In the genomic region with DNA sequence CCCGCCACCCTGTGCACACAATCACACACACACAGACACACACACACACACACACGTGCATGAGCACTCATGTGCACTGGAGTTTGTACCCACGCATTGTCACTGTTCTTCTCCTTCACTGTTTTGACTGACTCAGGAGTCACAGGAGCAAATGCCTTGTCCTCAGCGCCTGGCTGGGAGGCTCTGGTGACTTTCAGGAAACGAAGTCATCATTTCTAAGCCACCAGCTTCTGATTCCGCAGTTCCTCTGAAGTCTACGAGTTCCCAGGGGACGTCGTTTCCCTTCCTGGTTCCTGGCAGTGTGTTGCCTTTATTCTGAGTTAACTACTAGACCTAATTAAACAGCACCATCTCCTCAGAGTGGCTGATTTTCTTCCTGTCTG, we compare ENCODE assay signal across 20 cellular contexts.
DNase-seq lines count a peak whose midpoint lies in the region; ATAC-seq and TF ChIP-seq lines count a peak whose summit lies in the region.
"Had no signal": no experiment of that assay in that cellular context is flagged by ENCODE, and none has a peak within 500 bp of the region (broad histone marks: within the 10 kb centered on the region; RNA-seq: fewer than 3 reads in every experiment).

No MANE protein-coding gene starts in this region.

- TF ChIP-seq POLR2A in gastrocnemius medialis (IDR thresholded peaks at IDR 0.05) (no peak), Peyer's patch (IDR thresholded peaks at IDR 0.05) (no peak)

- no peak overlapping the region for H3K27ac ChIP-seq in A673 (ENCODE audit: low read depth, low read length, poor library complexity, severe bottlenecking)
- H3K27ac ChIP-seq in HEK293 (ENCODE audit: extremely low read depth, low read depth, low read length): no peak overlapping the region
- H3K27ac ChIP-seq in mesodermal cell (ENCODE audit: low read depth, low read length, severe bottlenecking): peak overlapping the region; percentile 72
- H3K27ac ChIP-seq in gastrocnemius medialis: no peak overlapping the region
- no peak overlapping the region for H3K27ac ChIP-seq in Peyer's patch
- H3K27ac ChIP-seq: esophagus squamous epithelium, left lung had no signal

- 75 to 78% methylated on average over 8 to 9 of the region's 9 CpGs for WGBS in mesodermal cell (ENCODE audit: insufficient coverage in 2 of 2), 2 experiments

- intact Hi-C loops in A673 (cut with micrococcal nuclease; ENCODE audit: unreplicated experiment) (no loop called here), gastrocnemius medialis (cut with DNase I; ENCODE audit: low total_unique reads) (no loop called here)

- H3K9me3 ChIP-seq in A673 (ENCODE audit: low read depth, low read length, poor library complexity, severe bottlenecking): no peaks in the 10 kb centered on the region
- no peaks in the 10 kb centered on the region for H3K9me3 ChIP-seq in HEK293 (ENCODE audit: control insufficient read depth, insufficient read depth, low read depth, low read length)
- no peaks in the 10 kb centered on the region for H3K9me3 ChIP-seq in mesodermal cell (ENCODE audit: control insufficient read depth, low read length)
- no peaks in the 10 kb centered on the region for H3K9me3 ChIP-seq in gastrocnemius medialis
- H3K9me3 ChIP-seq in Peyer's patch: no peaks in the 10 kb centered on the region
- H3K9me3 ChIP-seq: esophagus squamous epithelium, left lung had no signal

- H3K27me3 ChIP-seq in A673 (replicated peaks; ENCODE audit: insufficient read depth, low read depth, low read length, poor library complexity): no peaks in the 10 kb centered on the region
- no peaks in the 10 kb centered on the region for H3K27me3 ChIP-seq in gastrocnemius medialis
- H3K27me3 ChIP-seq in Peyer's patch: no peaks in the 10 kb centered on the region
- H3K27me3 ChIP-seq: left lung had no signal

- H3K36me3 Mint-ChIP-seq in WTC11: no peaks in the 10 kb centered on the region
- H3K36me3 Mint-ChIP-seq: activated naive CD8-positive, alpha-beta T cell treated with anti-CD3 and anti-CD28 coated beads, Interleukin-2, amount 10 ng/mL, durations not matched to agents 7 days and 5 days; natural killer cell treated with Interleukin-12 subunit alpha and Interleukin-12 subunit beta and Interleukin-15 and Interleukin-18, amount 100 ng/mL, for 72 hours had no signal

- no peak overlapping the region for H3K4me3 ChIP-seq in A673 (ENCODE audit: low read depth, low read length, poor library complexity, severe bottlenecking)
- no peak overlapping the region for H3K4me3 ChIP-seq in HEK293 (ENCODE audit: low read depth, low read length)
- H3K4me3 ChIP-seq in mesodermal cell (ENCODE audit: extremely low read depth, insufficient read depth, low read length, poor library complexity, severe bottlenecking): no peak overlapping the region
- no peak overlapping the region for H3K4me3 ChIP-seq in gastrocnemius medialis
- H3K4me3 ChIP-seq in Peyer's patch: no peak overlapping the region
- H3K4me3 ChIP-seq: esophagus squamous epithelium, left lung had no signal

- H3K4me1 Mint-ChIP-seq in WTC11: peaks cover 9% of the 10 kb centered on the region
- H3K4me1 Mint-ChIP-seq: activated T-helper 17 cell treated with anti-CD3 and anti-CD28 coated beads, Interleukin-2, amount 50 U/mL, for 72 hours had no signal

- CTCF ChIA-PET in A673 (lab: Charles Lee) (interaction anchor here (0.5 to 0.6 kb wide), 2 partner anchors 368 to 1150 kb away, joined by 3 read pairs; no protein-coding TSS in a partner anchor), HEK293 (lab: Yijun Ruan, JAX) (no interaction called here), WTC11 (lab: Charles Lee) (no interaction called here)

- no peaks in the 10 kb centered on the region for H3K4me1 ChIP-seq in A673 (ENCODE audit: insufficient read depth, low read length, poor library complexity, severe bottlenecking)
- H3K4me1 ChIP-seq in HEK293 (ENCODE audit: control insufficient read depth, insufficient read depth, low read length): no peaks in the 10 kb centered on the region
- H3K4me1 ChIP-seq in mesodermal cell (ENCODE audit: control insufficient read depth, insufficient read depth, low read length, poor library complexity, severe bottlenecking): peaks cover 40% of the 10 kb centered on the region
- no peaks in the 10 kb centered on the region for H3K4me1 ChIP-seq in gastrocnemius medialis
- no peaks in the 10 kb centered on the region for H3K4me1 ChIP-seq in Peyer's patch
- H3K4me1 ChIP-seq: esophagus squamous epithelium, left lung had no signal

- DNase-seq in A673 (ENCODE audit: low spot score) (peak; percentile 76), WTC11 (ENCODE audit: low spot score) (no peak), gastrocnemius medialis (no peak), Peyer's patch (no peak), HUDEP-2 (lab: John Stamatoyannopoulos, UW; ENCODE audit: unreplicated experiment in 76 of 76) (no peak)
- DNase-seq: activated naive CD8-positive, alpha-beta T cell treated with anti-CD3 and anti-CD28 coated beads, Interleukin-2, amount 10 ng/mL, durations not matched to agents 7 days and 5 days; CD4-positive, alpha-beta T cell; DMS53; effector memory CD4-positive, alpha-beta T cell; esophagus squamous epithelium; GDM1; glutamatergic neuron; left lung; NCI-H1694 treated with DMSO at 0.1 percent for 48 hours; NCI-H748 treated with DMSO at 0.1 percent for 48 hours had no signal

- no peak for TF ChIP-seq CTCF in A673 (conservative IDR thresholded peaks at IDR 0.05; ENCODE audit: low read depth, low read length)
- TF ChIP-seq CTCF in HEK293 (tag by site-specific recombination; IDR thresholded peaks at IDR 0.05): no peak
- TF ChIP-seq CTCF in WTC11 (IDR thresholded peaks at IDR 0.05): no peak
- no peak for TF ChIP-seq CTCF in gastrocnemius medialis (IDR thresholded peaks at IDR 0.05 in 4 of 5, conservative IDR thresholded peaks at IDR 0.05 in 1 of 5)
- no peak for TF ChIP-seq CTCF in Peyer's patch (IDR thresholded peaks at IDR 0.05)

- H3K9me3 Mint-ChIP-seq in WTC11: peaks cover 8% of the 10 kb centered on the region
- H3K9me3 Mint-ChIP-seq: activated naive CD8-positive, alpha-beta T cell treated with anti-CD3 and anti-CD28 coated beads, Interleukin-2, amount 10 ng/mL, durations not matched to agents 7 days and 5 days; activated T-helper 17 cell treated with anti-CD3 and anti-CD28 coated beads, Interleukin-2, amount 50 U/mL, for 72 hours; CD4-positive, alpha-beta T cell; natural killer cell treated with Interleukin-12 subunit alpha and Interleukin-12 subunit beta and Interleukin-15 and Interleukin-18, amount 100 ng/mL, for 72 hours had no signal

- no peaks in the 10 kb centered on the region for H3K36me3 ChIP-seq in A673 (ENCODE audit: insufficient read depth, low read length, poor library complexity, severe bottlenecking)
- H3K36me3 ChIP-seq in HEK293 (ENCODE audit: control insufficient read depth in 2 of 2, insufficient read depth in 1 of 2, low read length in 2 of 2): no peaks in the 10 kb centered on the region
- no peaks in the 10 kb centered on the region for H3K36me3 ChIP-seq in mesodermal cell (ENCODE audit: control insufficient read depth, insufficient read depth, low read length)
- H3K36me3 ChIP-seq in gastrocnemius medialis: no peaks in the 10 kb centered on the region
- H3K36me3 ChIP-seq in Peyer's patch: no peaks in the 10 kb centered on the region
- H3K36me3 ChIP-seq: esophagus squamous epithelium, left lung had no signal

- in situ Hi-C loops in gastrocnemius medialis (cut with MboI; ENCODE audit: low sequenced_read_pairs in 4 of 4): loop anchor here in 1 of 4 donors (25.0 kb wide), 1 partner anchor 95 kb away; no protein-coding TSS in a partner anchor

- H3K27ac Mint-ChIP-seq in WTC11: 0 out of 2 replicates have a peak overlapping the region, but pooled peaks have one; percentile 4
- H3K27ac Mint-ChIP-seq: activated naive CD8-positive, alpha-beta T cell treated with anti-CD3 and anti-CD28 coated beads, Interleukin-2, amount 10 ng/mL, durations not matched to agents 7 days and 5 days; activated T-helper 17 cell treated with anti-CD3 and anti-CD28 coated beads, Interleukin-2, amount 50 U/mL, for 72 hours; CD4-positive, alpha-beta T cell; natural killer cell treated with Interleukin-12 subunit alpha and Interleukin-12 subunit beta and Interleukin-15 and Interleukin-18, amount 100 ng/mL, for 72 hours had no signal

- BruUV-seq in A673 (replicated peaks; lab: Mats Ljungman, UMichigan): no TSS peak

- POLR2A ChIA-PET in A673 (lab: Charles Lee; ENCODE audit: low non-redundant PET) (interaction anchor here (0.7 kb wide), 1 partner anchor 19 kb away, joined by 5 read pairs; no protein-coding TSS in a partner anchor), HEK293 (lab: Yijun Ruan, JAX) (no interaction called here), WTC11 (lab: Charles Lee) (no interaction called here)

- peaks cover 6% of the 10 kb centered on the region; the same call in 1 of the 2 replicates for H3K27me3 Mint-ChIP-seq in WTC11 (ENCODE audit: low read depth)
- H3K27me3 Mint-ChIP-seq: activated naive CD8-positive, alpha-beta T cell treated with anti-CD3 and anti-CD28 coated beads, Interleukin-2, amount 10 ng/mL, durations not matched to agents 7 days and 5 days; CD4-positive, alpha-beta T cell had no signal

- H3K4me3 Mint-ChIP-seq in WTC11: no peak overlapping the region
- H3K4me3 Mint-ChIP-seq: activated naive CD8-positive, alpha-beta T cell treated with anti-CD3 and anti-CD28 coated beads, Interleukin-2, amount 10 ng/mL, durations not matched to agents 7 days and 5 days; activated T-helper 17 cell treated with anti-CD3 and anti-CD28 coated beads, Interleukin-2, amount 50 U/mL, for 72 hours; CD4-positive, alpha-beta T cell; natural killer cell treated with Interleukin-12 subunit alpha and Interleukin-12 subunit beta and Interleukin-15 and Interleukin-18, amount 100 ng/mL, for 72 hours had no signal

- ATAC-seq in WTC11 (no peak), gastrocnemius medialis (no peak), GM21526 (IDR thresholded peaks at IDR 0.05; ENCODE audit: low FRiP score, unreplicated experiment) (no peak)
- ATAC-seq: activated T-helper 17 cell treated with anti-CD3 and anti-CD28 coated beads, Interleukin-2, amount 50 U/mL, for 72 hours; left lung; natural killer cell treated with Interleukin-12 subunit alpha and Interleukin-12 subunit beta and Interleukin-15 and Interleukin-18, amount 100 ng/mL, for 72 hours had no signal

TF ChIP-seq in WTC11, 78 proteins besides CTCF, POLR2A, EP300 and RAD21:
- TF ChIP-seq TP53 (CRISPR knock-in tag; IDR thresholded peaks at IDR 0.05): no peak
TF ChIP-seq in WTC11: peak in this region for 0.
